ENCODE assay signal across 8 cellular contexts in genomic region chr10:32956365-32957197, GRCh38. TPM values are rescaled to one million over a fixed set of nuclear protein-coding genes. Genes with fewer than 3 reads are reported as not detected.
DNase-seq lines count a peak whose midpoint lies in the region; ATAC-seq and TF ChIP-seq lines count a peak whose summit lies in the region.

No MANE protein-coding gene starts in this region.

- no peak overlapping the region for H2BK15ac ChIP-seq in mesenchymal stem cell (ENCODE audit: low read depth, poor library complexity, severe bottlenecking)

- H4K91ac ChIP-seq in mesenchymal stem cell (ENCODE audit: low read length), result no peak overlapping the region

- H3K18ac ChIP-seq in mesenchymal stem cell (ENCODE audit: low read depth in 1 of 2, low read length in 2 of 2), result no peak overlapping the region

- H3K4me3 ChIP-seq in heart right ventricle (peak overlapping the region; percentile 70 to 99 (median 88)), body of pancreas (peak overlapping the region; percentile 51 to 53), mesenchymal stem cell (ENCODE audit: insufficient read depth in 1 of 2, low read depth in 1 of 2, low read length in 2 of 2) (peak overlapping the region; percentile 56 to 90), vagina (peak overlapping the region; percentile 86 to 100)

- ATAC-seq in heart right ventricle, result no peak
- ATAC-seq in left cardiac atrium, result no peak
- no peak for ATAC-seq in body of pancreas
- no peak for ATAC-seq in GM19035 (IDR thresholded peaks at IDR 0.05; ENCODE audit: unreplicated experiment)
- no peak for ATAC-seq in HG02678 (IDR thresholded peaks at IDR 0.05; ENCODE audit: unreplicated experiment)

- peak overlapping the region; percentile 93 to 100 (median 99) for H3K27ac ChIP-seq in heart right ventricle
- peak overlapping the region; percentile 88 to 100 (median 99) for H3K27ac ChIP-seq in body of pancreas
- H3K27ac ChIP-seq in mesenchymal stem cell (ENCODE audit: low read length, poor library complexity, severe bottlenecking), result peak overlapping the region; percentile 97
- peak overlapping the region; percentile 92 for H3K27ac ChIP-seq in vagina

- H3K79me1 ChIP-seq in mesenchymal stem cell (replicated peaks; ENCODE audit: low read length, poor library complexity, severe bottlenecking), result no peaks in the 10 kb centered on the region

- H3K27me3 ChIP-seq in heart right ventricle (no peaks in the 10 kb centered on the region), body of pancreas (no peaks in the 10 kb centered on the region), mesenchymal stem cell (ENCODE audit: control insufficient read depth in 1 of 2, insufficient read depth in 1 of 2, low read length in 2 of 2) (no peaks in the 10 kb centered on the region), vagina (no peaks in the 10 kb centered on the region)

- no peaks in the 10 kb centered on the region for H3K36me3 ChIP-seq in heart right ventricle
- H3K36me3 ChIP-seq in body of pancreas (replicated peaks in 1 of 2; ENCODE audit: insufficient read depth in 1 of 2, low read depth in 2 of 2), result no peaks in the 10 kb centered on the region
- H3K36me3 ChIP-seq in mesenchymal stem cell (ENCODE audit: control insufficient read depth in 1 of 2, insufficient read depth in 2 of 2, low read depth in 1 of 2, low read length in 2 of 2), result peaks cover 3 to 15% of the 10 kb centered on the region in 2 experiments
- no peaks in the 10 kb centered on the region for H3K36me3 ChIP-seq in vagina

- H3K4me2 ChIP-seq in mesenchymal stem cell (ENCODE audit: low read length, poor library complexity, severe bottlenecking), result peak overlapping the region; percentile 65

- no peak overlapping the region for H2BK120ac ChIP-seq in mesenchymal stem cell (ENCODE audit: low read depth, low read length)

- TF ChIP-seq CTCF in heart right ventricle (IDR thresholded peaks at IDR 0.05), result no peak
- no peak for TF ChIP-seq CTCF in body of pancreas (IDR thresholded peaks at IDR 0.05)
- TF ChIP-seq CTCF in vagina (IDR thresholded peaks at IDR 0.05), result no peak

- TF ChIP-seq POLR2A in body of pancreas (IDR thresholded peaks at IDR 0.05) (no peak), vagina (IDR thresholded peaks at IDR 0.05) (no peak)

- peak overlapping the region; percentile 61 for H2BK5ac ChIP-seq in mesenchymal stem cell (ENCODE audit: low read depth, low read length, poor library complexity, severe bottlenecking)

- no peak overlapping the region for H2BK12ac ChIP-seq in mesenchymal stem cell (ENCODE audit: low read length in 2 of 2)

- DNase-seq in heart right ventricle (no peak), left cardiac atrium (no peak), body of pancreas (peak in 1 of 4 donors; percentile 21), mesenchymal stem cell (no peak), vagina (ENCODE audit: extremely low spot score in 2 of 2) (no peak), hippocampal formation (lab: John Stamatoyannopoulos, UW) (no peak)

- peak overlapping the region; percentile 99 for H3K9ac ChIP-seq in mesenchymal stem cell (ENCODE audit: low read length)

- H3K9me3 ChIP-seq in heart right ventricle (no peaks in the 10 kb centered on the region), body of pancreas (no peaks in the 10 kb centered on the region), mesenchymal stem cell (ENCODE audit: control insufficient read depth, low read length) (no peaks in the 10 kb centered on the region), vagina (no peaks in the 10 kb centered on the region)

- no peak overlapping the region for H2AFZ ChIP-seq in mesenchymal stem cell (ENCODE audit: low read depth, low read length)

- no peak overlapping the region for H3K23ac ChIP-seq in mesenchymal stem cell (ENCODE audit: low read length in 2 of 2)

- peak overlapping the region; percentile 76 for H2AK5ac ChIP-seq in mesenchymal stem cell (ENCODE audit: low read length, severe bottlenecking)

- peaks cover 0 to 83% (median 70%) of the 10 kb centered on the region in 9 donors for H3K4me1 ChIP-seq in heart right ventricle
- H3K4me1 ChIP-seq in body of pancreas, result peaks cover 65% of the 10 kb centered on the region
- peaks cover 3% of the 10 kb centered on the region for H3K4me1 ChIP-seq in mesenchymal stem cell (ENCODE audit: control insufficient read depth, insufficient read depth, low read depth, low read length)
- H3K4me1 ChIP-seq in vagina, result peaks cover 74% of the 10 kb centered on the region

- no peak overlapping the region for H3K4ac ChIP-seq in mesenchymal stem cell (ENCODE audit: low read depth in 1 of 2, low read length in 2 of 2)

- intact Hi-C loops in heart right ventricle (cut with DNase I), result loop anchor here in 3 of 10 donors (5.0 kb wide), 2 partner anchors 46 to 51 kb away; no protein-coding TSS in a partner anchor
- intact Hi-C loops in left cardiac atrium (cut with DNase I), result no loop called here
- intact Hi-C loops in body of pancreas (cut with DNase I), result no loop called here
- intact Hi-C loops in vagina (cut with DNase I), result no loop called here

- no peak overlapping the region for H3K14ac ChIP-seq in mesenchymal stem cell (ENCODE audit: low read length in 2 of 2)

- no peak overlapping the region for H4K8ac ChIP-seq in mesenchymal stem cell (ENCODE audit: low read length)

- WGBS in heart right ventricle, 2 donors, result 11 to 15% methylated on average over 13 of the region's 13 CpGs
- WGBS in body of pancreas, 2 donors, result 12 to 20% methylated on average over 13 of the region's 13 CpGs
- 1% methylated on average over 7 of the region's 13 CpGs for WGBS in mesenchymal stem cell

RNA-seq across cellular contexts. Expression of gene ITGB1, which starts 1.4 kb away (rescaled TPM):
- total RNA-seq in heart right ventricle (100 to 1,000 TPM; 503 to 713 (median 595) TPM), left cardiac atrium (100 to 1,000 TPM; 462 to 660 TPM), body of pancreas (100 to 1,000 TPM; 164 to 259 TPM), vagina (193 TPM)
- 100 to 1,000 TPM; 169 to 828 TPM for polyA plus RNA-seq in heart right ventricle
- 1,059 TPM for polyA plus RNA-seq in mesenchymal stem cell (2013, experiment 1 of 2)
- 1,073 TPM for polyA plus RNA-seq in mesenchymal stem cell (2013, experiment 2 of 2)
